In the genomic region with DNA sequence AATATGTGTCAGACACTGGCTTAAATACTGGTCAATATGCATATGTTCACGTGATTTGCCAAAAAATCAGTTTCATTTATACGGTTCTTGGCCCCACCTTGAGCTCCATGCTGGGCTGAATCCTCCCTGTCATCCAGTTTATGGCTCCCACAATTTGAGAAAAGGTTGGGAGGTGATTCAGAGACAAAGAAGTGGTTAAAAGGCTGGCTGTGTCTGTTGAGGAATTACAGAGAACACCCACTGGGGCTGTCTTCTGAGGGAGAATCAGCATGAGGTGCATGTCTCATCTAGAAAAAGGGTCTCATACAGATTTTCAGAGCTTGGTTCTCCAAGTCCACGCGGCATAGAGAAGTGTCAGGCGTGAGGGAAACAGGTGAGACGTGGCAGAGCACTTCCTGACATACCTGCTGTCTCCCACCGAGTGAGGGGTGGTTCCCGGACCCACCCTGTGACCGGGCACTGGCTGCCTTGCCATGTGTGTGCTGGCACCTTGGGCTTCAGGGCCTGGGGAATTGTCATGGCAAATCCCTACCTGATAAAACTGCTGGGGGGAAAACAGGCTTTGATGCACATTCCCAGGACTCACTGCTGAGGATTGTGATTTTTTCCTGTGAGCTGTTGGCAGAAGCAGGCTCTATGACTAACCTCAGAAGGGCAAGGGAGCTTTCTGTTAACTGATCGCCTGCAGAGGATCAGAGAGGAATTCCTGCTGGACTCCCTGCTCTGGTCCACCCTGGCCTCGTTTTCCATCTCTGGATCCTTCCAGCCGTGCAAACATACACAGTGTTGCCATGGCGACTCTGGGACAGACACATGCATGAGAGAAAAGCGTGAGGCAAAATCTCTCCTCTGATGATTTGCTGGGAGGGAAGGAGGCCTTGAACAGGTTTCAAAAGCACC, we compare ENCODE assay signal across 8 cellular contexts.
DNase-seq lines count a peak whose midpoint lies in the region; ATAC-seq, FAIRE-seq and TF ChIP-seq lines count a peak whose summit lies in the region.
"Had no signal": no experiment of that assay in that cellular context is flagged by ENCODE, and none has a peak within 500 bp of the region (broad histone marks: within the 10 kb centered on the region; RNA-seq: fewer than 3 reads in every experiment).

No MANE protein-coding gene starts in this region.

- no peak for FAIRE-seq in bronchial epithelial cell (lab: Jason Lieb, UNC)

- TF ChIP-seq POLR2A in testis (IDR thresholded peaks at IDR 0.05) = no peak

- no peaks in the 10 kb centered on the region for H3K4me1 ChIP-seq in testis

- no peaks in the 10 kb centered on the region for H3K9me3 ChIP-seq in testis

- peak; percentile 17 for DNase-seq in NCI-H1105 (lab: John Stamatoyannopoulos, UW)
- DNase-seq in bronchial epithelial cell (ENCODE audit: low read depth) = peak; percentile 62
- DNase-seq in left kidney (ENCODE audit: low read depth, low spot score) = peak; percentile 94
- peak; percentile 43 for DNase-seq in testis
- no peak for DNase-seq in NCI-H748 (lab: John Stamatoyannopoulos, UW; ENCODE audit: unreplicated experiment)
- no peak for DNase-seq in NCI-H1436 treated with DMSO at 0.1 percent for 48 hours (lab: John Stamatoyannopoulos, UW)
- DNase-seq: activated CD8-positive, alpha-beta T cell treated with anti-CD3 and anti-CD28 coated beads, Interleukin-2, amount 10 ng/mL, durations not matched to agents 7 days and 5 days had no signal

- no peak for ATAC-seq in GM18517 (IDR thresholded peaks at IDR 0.05; ENCODE audit: unreplicated experiment)
- ATAC-seq: activated CD8-positive, alpha-beta T cell treated with anti-CD3 and anti-CD28 coated beads, Interleukin-2, amount 10 ng/mL, durations not matched to agents 7 days and 5 days had no signal

- H3K4me3 ChIP-seq in bronchial epithelial cell (ENCODE audit: low read depth, low read length) (no peak overlapping the region), testis (no peak overlapping the region)

- no peak overlapping the region for H3K27ac ChIP-seq in testis

- TF ChIP-seq CTCF in bronchial epithelial cell (IDR thresholded peaks at IDR 0.05; ENCODE audit: insufficient read depth, low read length, severe bottlenecking) (no peak), testis (IDR thresholded peaks at IDR 0.05) (no peak)

- H3K36me3 ChIP-seq in bronchial epithelial cell (ENCODE audit: control insufficient read depth, insufficient read depth, low read length) (no peaks in the 10 kb centered on the region), testis (ENCODE audit: low read depth, missing control alignments) (no peaks in the 10 kb centered on the region)

- no peaks in the 10 kb centered on the region for H3K27me3 ChIP-seq in bronchial epithelial cell (ENCODE audit: control insufficient read depth, insufficient read depth, low read length)
- no peaks in the 10 kb centered on the region for H3K27me3 ChIP-seq in testis

- intact Hi-C loops in testis (cut with DNase I; ENCODE audit: low total_unique reads) = no loop called here

- WGBS in testis, 2 donors = 76 to 78% methylated on average over 14 of the region's 14 CpGs

Comparison
In these comparisons a context has a peak if more than half of its experiments do, and no peak if none do; other contexts are left out.
1. DNase-seq: peak in NCI-H1105 (single experiment), bronchial epithelial cell (single experiment), left kidney (single experiment) and testis (single experiment); none in NCI-H748 (single experiment) and NCI-H1436 treated with DMSO at 0.1 percent for 48 hours (single experiment).